8 cellular contexts compared by ENCODE assay signal in genomic region chr14:65103150-65103760, GRCh38. TPM values are rescaled to one million over a fixed set of nuclear protein-coding genes. Genes with fewer than 3 reads are reported as not detected.
DNase-seq lines count a peak whose midpoint lies in the region; ATAC-seq, FAIRE-seq and TF ChIP-seq lines count a peak whose summit lies in the region.

No MANE protein-coding gene starts in this region.

- H3K4me1 ChIP-seq in right atrium auricular region (peaks cover 0 to 39% of the 10 kb centered on the region in 2 donors), small intestine (ENCODE audit: control insufficient read depth in 2 of 2, insufficient read depth in 1 of 2, low read depth in 1 of 2, low read length in 1 of 2) (peaks cover under 1 to 5% of the 10 kb centered on the region in 2 donors)

- H3K4me3 ChIP-seq in WERI-Rb-1 (ENCODE audit: low read depth, low read length): peak overlapping the region; percentile 83
- peak overlapping the region; percentile 64 to 79 for H3K4me3 ChIP-seq in right atrium auricular region
- peak overlapping the region; percentile 20 to 44 for H3K4me3 ChIP-seq in small intestine (ENCODE audit: low read depth in 1 of 2, low read length in 2 of 2)

- no peaks in the 10 kb centered on the region for H3K9me3 ChIP-seq in WERI-Rb-1 (ENCODE audit: severe bottlenecking)
- no peaks in the 10 kb centered on the region for H3K9me3 ChIP-seq in right atrium auricular region
- no peaks in the 10 kb centered on the region for H3K9me3 ChIP-seq in small intestine (ENCODE audit: control insufficient read depth, low read depth)

- no peak overlapping the region for H3K27ac ChIP-seq in WERI-Rb-1
- peak overlapping the region; percentile 74 to 85 for H3K27ac ChIP-seq in right atrium auricular region
- peak overlapping the region; percentile 6 to 22 for H3K27ac ChIP-seq in small intestine (ENCODE audit: low read depth in 1 of 2, low read length in 1 of 2)

- no peaks in the 10 kb centered on the region for H3K27me3 ChIP-seq in WERI-Rb-1 (ENCODE audit: insufficient read depth, low read depth, severe bottlenecking)
- no peaks in the 10 kb centered on the region for H3K27me3 ChIP-seq in right atrium auricular region
- no peaks in the 10 kb centered on the region for H3K27me3 ChIP-seq in small intestine (ENCODE audit: control insufficient read depth in 2 of 2, insufficient read depth in 2 of 2, low read length in 2 of 2)

- no peak for ATAC-seq in HG03108 (IDR thresholded peaks at IDR 0.05; ENCODE audit: unreplicated experiment)

- WGBS in small intestine, 3 donors: 9 to 10% (median 9%) methylated on average over 21 to 22 of the region's 22 CpGs

- FAIRE-seq in small intestine (lab: Jason Lieb, UNC): no peak

- DNase-seq in activated CD4-positive, alpha-beta T cell treated with anti-CD3 and anti-CD28 coated beads for 48 hours: peak; percentile 35
- DNase-seq in activated CD4-positive, alpha-beta T cell treated with anti-CD3 and anti-CD28 coated beads, Interleukin-2, amount 50 U/mL, for 4 hours: no peak
- DNase-seq in M059J (ENCODE audit: low read depth): peak; percentile 20
- peak; percentile 34 for DNase-seq in WERI-Rb-1
- no peak for DNase-seq in right atrium auricular region (ENCODE audit: low spot score)
- no peak for DNase-seq in small intestine
- DNase-seq in NCI-H226: no peak

- H3K36me3 ChIP-seq in WERI-Rb-1: peaks cover 16% of the 10 kb centered on the region
- no peaks in the 10 kb centered on the region for H3K36me3 ChIP-seq in right atrium auricular region
- no peaks in the 10 kb centered on the region for H3K36me3 ChIP-seq in small intestine (ENCODE audit: control insufficient read depth in 2 of 2, insufficient read depth in 2 of 2, low read length in 2 of 2)

- TF ChIP-seq CTCF in WERI-Rb-1 (IDR thresholded peaks at IDR 0.05; ENCODE audit: low read depth, low read length) (peak; percentile 25; the same call in 1 of the 2 replicates), right atrium auricular region (IDR thresholded peaks at IDR 0.05) (no peak)

RNA-seq across cellular contexts. Expression of gene MAX, which starts 0.9 kb away (rescaled TPM):
- total RNA-seq in M059J (2014; rRNA removed; shearing (Covaris generic)): 47.1 and 50.4 TPM in 2 replicates
- 10 to 100 TPM; 37.0 to 67.5 TPM for total RNA-seq in right atrium auricular region
- polyA plus RNA-seq in small intestine: 10 to 100 TPM; 42.9 to 77.3 (median 64.6) TPM

Comparison
In these comparisons a context has a peak if more than half of its experiments do, and no peak if none do; other contexts are left out.
1. DNase-seq: peak in activated CD4-positive, alpha-beta T cell treated with anti-CD3 and anti-CD28 coated beads for 48 hours (single experiment), M059J (single experiment) and WERI-Rb-1 (single experiment); none in activated CD4-positive, alpha-beta T cell treated with anti-CD3 and anti-CD28 coated beads, Interleukin-2, amount 50 U/mL, for 4 hours (0 of 2), right atrium auricular region (single experiment), small intestine (single experiment) and NCI-H226 (single experiment).
2. H3K4me3 ChIP-seq: peak in every context shown above with its lines; median percentile 83 in WERI-Rb-1; 72 in right atrium auricular region; 32 in small intestine.